Comparison of ENCODE assay signal across 6 cellular contexts in the genomic region with DNA sequence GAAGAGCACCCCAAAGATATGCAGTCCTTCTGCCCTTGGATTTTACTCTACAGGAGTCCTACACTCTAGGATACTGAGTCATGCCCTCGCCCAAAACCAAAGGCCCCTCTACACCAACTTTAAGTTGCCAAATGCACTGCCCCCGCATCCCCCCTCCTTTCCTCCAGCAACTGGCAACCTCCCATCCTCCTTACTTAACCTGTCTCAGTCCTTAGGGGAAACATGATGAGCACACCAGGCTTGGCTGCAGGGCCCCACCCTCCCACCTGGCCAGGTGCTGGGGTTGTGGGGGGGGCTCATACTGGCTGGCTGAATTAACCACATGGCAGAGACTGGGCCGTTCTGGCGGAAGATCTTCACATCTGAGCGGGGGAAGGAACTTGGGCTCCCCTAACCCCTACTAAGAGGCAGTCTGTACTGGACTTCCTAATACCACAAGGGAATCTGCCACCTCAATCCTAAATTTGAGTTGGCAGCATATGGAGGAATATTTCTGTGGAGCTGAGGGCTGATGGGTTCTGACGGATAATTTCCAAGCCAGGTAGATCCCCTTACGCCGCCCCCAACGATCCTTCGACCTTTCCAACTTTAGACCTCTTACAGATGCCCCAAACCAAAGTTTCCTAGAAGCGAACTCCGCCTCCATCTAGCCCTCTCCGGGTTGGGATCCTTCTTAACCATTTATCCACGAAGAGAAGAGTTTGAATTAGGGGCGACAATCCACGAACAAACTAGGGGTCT. TPM values are rescaled to one million over a fixed set of nuclear protein-coding genes. Genes with fewer than 3 reads are reported as not detected.
DNase-seq lines count a peak whose midpoint lies in the region; ATAC-seq and TF ChIP-seq lines count a peak whose summit lies in the region.

No MANE protein-coding gene starts in this region.

- H3K27ac ChIP-seq in upper lobe of right lung, result peak overlapping the region; percentile 98

- H3K4me3 ChIP-seq in upper lobe of right lung, result peak overlapping the region; percentile 96

- ATAC-seq in left colon (peak; percentile 33), upper lobe of right lung (peak; percentile 4), GM21367 (IDR thresholded peaks at IDR 0.05; ENCODE audit: unreplicated experiment) (no peak)

- intact Hi-C loops in left colon (cut with DNase I, micrococcal nuclease) (no loop called here), upper lobe of right lung (cut with DNase I) (no loop called here)

- H3K27me3 ChIP-seq in upper lobe of right lung, result no peaks in the 10 kb centered on the region

- H3K9me3 ChIP-seq in upper lobe of right lung, result no peaks in the 10 kb centered on the region

- no peaks in the 10 kb centered on the region for H3K36me3 ChIP-seq in upper lobe of right lung

- TF ChIP-seq CTCF in upper lobe of right lung (IDR thresholded peaks at IDR 0.05), result no peak

- peak; percentile 40 for DNase-seq in NCI-H2196 (lab: John Stamatoyannopoulos, UW; ENCODE audit: unreplicated experiment)
- DNase-seq in NCI-H2196 treated with DMSO at 0.1 percent for 48 hours (lab: John Stamatoyannopoulos, UW; ENCODE audit: unreplicated experiment), result no peak
- DNase-seq in activated T-cell treated with anti-CD3 and anti-CD28 coated beads for 4 hours, result peak; percentile 55
- peak; percentile 72 to 80 for DNase-seq in left colon
- peak; percentile 77 for DNase-seq in upper lobe of right lung

- peaks cover 52% of the 10 kb centered on the region for H3K4me1 ChIP-seq in upper lobe of right lung

RNA-seq across cellular contexts. Expression of gene HDGF, which starts 1.1 kb away (rescaled TPM):
- 100 to 1,000 TPM; 198 to 243 TPM for total RNA-seq in left colon
- total RNA-seq in upper lobe of right lung, result 144 TPM

RNA-seq across cellular contexts. Expression of gene MRPL24, which starts 9.5 kb away (rescaled TPM):
- total RNA-seq in left colon, result 10 to 100 TPM; 37.7 to 60.2 TPM
- 41.8 TPM for total RNA-seq in upper lobe of right lung

RNA-seq across cellular contexts. Expression of gene PRCC, which starts 17.0 kb away (rescaled TPM):
- total RNA-seq in left colon, result 10 to 100 TPM; 51.2 to 59.6 TPM
- 48.5 TPM for total RNA-seq in upper lobe of right lung

RNA-seq across cellular contexts. Expression of gene ISG20L2, which starts 21.8 kb away (rescaled TPM):
- total RNA-seq in left colon, result 10 to 100 TPM; 24.2 to 28.3 TPM
- total RNA-seq in upper lobe of right lung, result 28.3 TPM

RNA-seq across cellular contexts. Expression of gene METTL25B, which starts 22.1 kb away (rescaled TPM):
- total RNA-seq in left colon, result 10 to 100 TPM; 40.6 to 47.9 TPM
- total RNA-seq in upper lobe of right lung, result 42.4 TPM
